In the genomic region with DNA sequence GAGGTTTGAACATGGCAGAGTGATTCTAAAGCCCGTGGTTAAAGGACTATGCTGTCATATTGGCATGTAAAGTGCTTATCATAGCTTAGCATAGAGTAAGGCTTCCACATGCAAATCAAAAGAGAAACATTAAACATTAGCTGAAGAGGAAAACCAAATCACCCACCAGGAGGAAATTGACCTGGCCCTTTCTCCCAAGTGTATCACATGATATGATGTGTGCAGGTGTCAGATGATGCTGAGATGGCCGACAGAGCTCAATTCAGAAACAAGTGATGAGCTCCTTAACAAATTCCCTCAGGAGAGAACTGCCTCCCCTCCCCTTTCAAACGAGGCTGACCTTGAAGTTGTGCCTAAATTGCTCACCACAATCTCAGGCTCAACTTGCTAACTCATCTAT, we compare ENCODE assay signal across 10 cellular contexts.
A peak's percentile ranks its signal among the peaks of the same experiment; 100 is the strongest.
DNase-seq lines count a peak whose midpoint lies in the region; ATAC-seq and TF ChIP-seq lines count a peak whose summit lies in the region.
"Had no signal": no experiment of that assay in that cellular context is flagged by ENCODE, and none has a peak within 500 bp of the region (broad histone marks: within the 10 kb centered on the region; RNA-seq: fewer than 3 reads in every experiment).

No MANE protein-coding gene starts in this region.

- H3K4me1 ChIP-seq in spleen: peaks cover 23 to 61% (median 53%) of the 10 kb centered on the region in 6 donors

- H3K4me3 Mint-ChIP-seq in T-helper 2 cell treated with Interferon-gamma antibody and Interleukin-4, amounts not matched to agents 5 μg/mL and 100 μg/mL, for 36 hours: peak overlapping the region; percentile 68

- WGBS in spleen, 5 donors: 17 to 28% (median 20%) methylated on average over 3 of the region's 3 CpGs

- intact Hi-C loops in spleen (cut with DNase I; ENCODE audit: low total_unique reads): loop anchor here (10.0 kb wide), 1 partner anchor 202 kb away; no protein-coding TSS in a partner anchor

- H3K27me3 Mint-ChIP-seq in T-helper 2 cell treated with Interferon-gamma antibody and Interleukin-4, amounts not matched to agents 5 μg/mL and 100 μg/mL, for 36 hours (ENCODE audit: low read depth): no peaks in the 10 kb centered on the region

- DNase-seq in NCI-H1436 (lab: John Stamatoyannopoulos, UW) (peak; percentile 2), NCI-H1436 treated with DMSO at 0.1 percent for 48 hours (lab: John Stamatoyannopoulos, UW) (no peak), spleen (no peak), NCI-H774 (lab: John Stamatoyannopoulos, UW) (no peak), NOMO-1 treated with DMSO at 0.1 percent for 48 hours (lab: John Stamatoyannopoulos, UW; ENCODE audit: unreplicated experiment) (no peak)
- DNase-seq in T-helper 2 cell treated with Interferon-gamma antibody and Interleukin-4, amounts not matched to agents 5 μg/mL and 100 μg/mL, for 36 hours (ENCODE audit: low spot score): no peak
- DNase-seq in effector CD4-positive, alpha-beta T cell: no peak
- DNase-seq: SW 1271 had no signal

- TF ChIP-seq CTCF in spleen (IDR thresholded peaks at IDR 0.05 in 8 of 11, conservative IDR thresholded peaks at IDR 0.05 in 3 of 11): peak in 2 of 11 experiments; percentile 15 to 19

- H3K9me3 ChIP-seq in spleen: no peaks in the 10 kb centered on the region

- H3K4me3 ChIP-seq in spleen: peak overlapping the region in 3 of 8 donors; percentile 30 to 67 (median 36)

- H3K4me1 Mint-ChIP-seq in T-helper 2 cell treated with Interferon-gamma antibody and Interleukin-4, amounts not matched to agents 5 μg/mL and 100 μg/mL, for 36 hours (ENCODE audit: low read depth): peaks cover 42% of the 10 kb centered on the region

- TF ChIP-seq POLR2A in spleen (IDR thresholded peaks at IDR 0.05): peak in 1 of 3 donors; percentile 17

- no peaks in the 10 kb centered on the region for H3K36me3 ChIP-seq in spleen

- peaks cover 42% of the 10 kb centered on the region for H3K36me3 Mint-ChIP-seq in T-helper 2 cell treated with Interferon-gamma antibody and Interleukin-4, amounts not matched to agents 5 μg/mL and 100 μg/mL, for 36 hours (ENCODE audit: low read depth)

- H3K27me3 ChIP-seq in spleen (replicated peaks in 1 of 7): no peaks in the 10 kb centered on the region

- peak overlapping the region; percentile 76 for H3K27ac Mint-ChIP-seq in T-helper 2 cell treated with Interferon-gamma antibody and Interleukin-4, amounts not matched to agents 5 μg/mL and 100 μg/mL, for 36 hours

- peak; percentile 27 for ATAC-seq in HG02852 (IDR thresholded peaks at IDR 0.05; ENCODE audit: unreplicated experiment)

- peaks cover 50% of the 10 kb centered on the region for H3K9me3 Mint-ChIP-seq in T-helper 2 cell treated with Interferon-gamma antibody and Interleukin-4, amounts not matched to agents 5 μg/mL and 100 μg/mL, for 36 hours

- peak overlapping the region; percentile 74 to 90 (median 86) for H3K27ac ChIP-seq in spleen
- H3K27ac ChIP-seq: 22Rv1 had no signal
